ENCODE assay signal across 8 cellular contexts in the genomic region with DNA sequence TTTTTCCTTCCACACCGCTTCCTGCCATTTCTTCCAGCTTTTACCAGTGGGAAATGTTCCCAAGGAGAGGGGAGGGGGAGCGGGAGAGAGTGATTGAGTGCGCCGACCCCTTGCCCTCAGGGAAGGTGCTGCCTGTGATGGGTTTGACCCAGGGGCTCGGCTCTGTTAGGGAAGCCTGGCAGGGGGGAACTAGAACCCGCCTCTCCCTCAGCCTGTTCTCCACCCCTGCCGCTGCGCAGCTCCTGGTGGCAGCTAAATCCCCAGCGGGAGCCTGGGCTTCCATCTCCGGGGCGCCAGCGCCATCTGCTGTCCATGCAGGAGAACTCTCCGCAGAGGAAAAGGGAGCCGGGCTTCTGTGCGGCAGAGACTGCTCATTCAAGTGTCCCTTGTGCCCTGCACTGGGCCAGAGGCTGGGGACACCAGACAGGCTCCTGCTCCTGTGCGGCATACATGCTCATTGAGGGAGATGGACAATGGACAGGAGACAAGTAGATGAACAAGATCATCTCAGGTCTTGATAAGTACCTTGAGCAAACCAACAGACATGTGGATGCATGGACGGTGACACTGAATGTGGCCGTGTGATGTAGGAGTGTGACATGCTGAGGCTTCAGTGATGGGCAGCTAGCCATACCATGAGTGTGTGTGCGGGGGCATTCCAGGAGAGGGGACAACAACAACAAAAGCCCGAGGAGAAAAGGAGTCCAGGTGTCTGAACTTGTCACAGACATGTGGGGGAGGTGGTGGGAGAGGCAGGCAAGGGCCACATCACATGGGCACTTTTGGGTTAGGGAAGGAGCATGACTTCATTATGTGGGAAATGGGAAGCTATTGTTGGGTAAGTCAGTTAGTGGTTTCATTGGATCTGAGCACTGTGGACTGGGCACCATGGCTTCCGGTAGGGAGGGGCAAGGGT. TPM values are rescaled to one million over a fixed set of nuclear protein-coding genes. Genes with fewer than 3 reads are reported as not detected.
DNase-seq lines count a peak whose midpoint lies in the region; ATAC-seq and TF ChIP-seq lines count a peak whose summit lies in the region.

No MANE protein-coding gene starts in this region.

- DNase-seq in CD4-positive, alpha-beta memory T cell = peak; percentile 79 to 84 (median 81)
- DNase-seq in NCI-H82 (lab: John Stamatoyannopoulos, UW) (peak; percentile 96), dorsolateral prefrontal cortex (peak; percentile 64 to 92 (median 84)), lung (ENCODE audit: low spot score) (peak; percentile 88)
- peak; percentile 88 for DNase-seq in activated CD4-positive, alpha-beta memory T cell treated with anti-CD3 and anti-CD28 coated beads for 36 hours
- DNase-seq in stimulated activated CD8-positive, alpha-beta memory T cell treated with anti-CD3 and anti-CD28 coated beads, Interleukin-12 subunit alpha, Interleukin-12 subunit beta, amount 100 ng/mL, for 24 hours (ENCODE audit: extremely low read depth) = peak; percentile 52

- H3K36me3 ChIP-seq in CD4-positive, alpha-beta memory T cell (ENCODE audit: insufficient read depth, low read length) = no peaks in the 10 kb centered on the region
- no peaks in the 10 kb centered on the region for H3K36me3 ChIP-seq in lung (ENCODE audit: control insufficient read depth in 2 of 2, insufficient read depth in 2 of 2, low read length in 2 of 2)

- no peak overlapping the region for H3K4me3 Mint-ChIP-seq in CD4-positive, alpha-beta memory T cell
- H3K4me3 Mint-ChIP-seq in activated CD4-positive, alpha-beta memory T cell treated with anti-CD3 and anti-CD28 coated beads for 36 hours = no peak overlapping the region

- peaks cover 26% of the 10 kb centered on the region for H3K27me3 ChIP-seq in CD4-positive, alpha-beta memory T cell (ENCODE audit: insufficient read depth, low read length)
- peaks cover 0 to 52% (median 6%) of the 10 kb centered on the region in 45 donors for H3K27me3 ChIP-seq in dorsolateral prefrontal cortex
- H3K27me3 ChIP-seq in lung (ENCODE audit: control insufficient read depth, insufficient read depth) = no peaks in the 10 kb centered on the region

- peak; percentile 93 for ATAC-seq in GM19438 (IDR thresholded peaks at IDR 0.05; ENCODE audit: low read depth, unreplicated experiment)
- ATAC-seq in HG03520 (IDR thresholded peaks at IDR 0.05; ENCODE audit: unreplicated experiment) = peak; percentile 84
- peak; percentile 93 for ATAC-seq in lung (ENCODE audit: insufficient read depth, low FRiP score)

- H3K27ac ChIP-seq in CD4-positive, alpha-beta memory T cell (ENCODE audit: low read depth, low read length) = no peak overlapping the region
- peak overlapping the region in 10 of 59 donors; percentile 9 to 71 (median 52) for H3K27ac ChIP-seq in dorsolateral prefrontal cortex
- no peak overlapping the region for H3K27ac ChIP-seq in lung (ENCODE audit: low read depth in 1 of 2, low read length in 1 of 2)

- no peak overlapping the region for H3K4me3 ChIP-seq in CD4-positive, alpha-beta memory T cell (ENCODE audit: low read length in 2 of 2)
- H3K4me3 ChIP-seq in dorsolateral prefrontal cortex = peak overlapping the region in 53 of 59 donors; percentile 13 to 63 (median 41)
- no peak overlapping the region for H3K4me3 ChIP-seq in lung

- H3K9me3 Mint-ChIP-seq in CD4-positive, alpha-beta memory T cell = no peaks in the 10 kb centered on the region
- H3K9me3 Mint-ChIP-seq in activated CD4-positive, alpha-beta memory T cell treated with anti-CD3 and anti-CD28 coated beads for 36 hours = no peaks in the 10 kb centered on the region

- no peaks in the 10 kb centered on the region for H3K9me3 ChIP-seq in CD4-positive, alpha-beta memory T cell (ENCODE audit: control insufficient read depth in 1 of 2, low read length in 2 of 2)
- H3K9me3 ChIP-seq in lung (ENCODE audit: control insufficient read depth in 2 of 2, insufficient read depth in 1 of 2, low read length in 1 of 2) = no peaks in the 10 kb centered on the region

- peaks cover 0 to 7% (median 0%) of the 10 kb centered on the region in 4 donors for H3K4me1 Mint-ChIP-seq in CD4-positive, alpha-beta memory T cell
- H3K4me1 Mint-ChIP-seq in activated CD4-positive, alpha-beta memory T cell treated with anti-CD3 and anti-CD28 coated beads for 36 hours (ENCODE audit: low read depth) = no peaks in the 10 kb centered on the region

- H3K4me1 ChIP-seq in CD4-positive, alpha-beta memory T cell (ENCODE audit: insufficient read depth, low read length) = no peaks in the 10 kb centered on the region
- H3K4me1 ChIP-seq in lung (ENCODE audit: control insufficient read depth in 2 of 2, insufficient read depth in 2 of 2, low read length in 2 of 2) = no peaks in the 10 kb centered on the region

- POLR2A ChIA-PET in CD4-positive, alpha-beta memory T cell (lab: Charles Lee; ENCODE audit: partially characterized antibody) = interaction anchor here (0.5 to 1.3 kb wide), 7 partner anchors 17 to 365 kb away, joined by 3 to 5 read pairs (median 3); a partner anchor contains a TSS
- POLR2A ChIA-PET in activated CD4-positive, alpha-beta memory T cell treated with anti-CD3 and anti-CD28 coated beads for 36 hours (lab: Charles Lee) = interaction anchor here (0.6 to 1.4 kb wide), 3 partner anchors 14 to 127 kb away, joined by 3 to 5 read pairs (median 4); a partner anchor contains a TSS

- peaks cover 53 to 66% of the 10 kb centered on the region in 2 donors for H3K27me3 Mint-ChIP-seq in CD4-positive, alpha-beta memory T cell
- peaks cover 55% of the 10 kb centered on the region for H3K27me3 Mint-ChIP-seq in activated CD4-positive, alpha-beta memory T cell treated with anti-CD3 and anti-CD28 coated beads for 36 hours

- TF ChIP-seq CTCF in dorsolateral prefrontal cortex (IDR thresholded peaks at IDR 0.05 in 54 of 56, conservative IDR thresholded peaks at IDR 0.05 in 2 of 56; ENCODE audit: low read depth in 1 of 56, partially characterized antibody in 56 of 56) = peak; percentile 89 to 100 (median 98)
- TF ChIP-seq CTCF in lung (IDR thresholded peaks at IDR 0.05; ENCODE audit: control extremely low read depth, extremely low read depth) = peak; percentile 96

- CTCF ChIA-PET in CD4-positive, alpha-beta memory T cell (lab: Charles Lee; ENCODE audit: partially characterized antibody) = interaction anchor here (0.7 to 6.5 kb wide), 32 partner anchors 10 to 550 kb away, joined by 3 to 160 read pairs (median 7); a partner anchor contains a TSS
- CTCF ChIA-PET in activated CD4-positive, alpha-beta memory T cell treated with anti-CD3 and anti-CD28 coated beads for 36 hours (lab: Charles Lee) = interaction anchor here (0.6 to 14.4 kb wide), 45 partner anchors 9 to 1489 kb away, joined by 3 to 277 read pairs (median 5); a partner anchor contains a TSS

- WGBS in lung, 2 donors = 15% methylated on average over 21 of the region's 21 CpGs

- no peaks in the 10 kb centered on the region for H3K36me3 Mint-ChIP-seq in CD4-positive, alpha-beta memory T cell
- no peaks in the 10 kb centered on the region for H3K36me3 Mint-ChIP-seq in activated CD4-positive, alpha-beta memory T cell treated with anti-CD3 and anti-CD28 coated beads for 36 hours

- H3K27ac Mint-ChIP-seq in CD4-positive, alpha-beta memory T cell = peak overlapping the region in 1 of 7 donors; percentile 41
- H3K27ac Mint-ChIP-seq in activated CD4-positive, alpha-beta memory T cell treated with anti-CD3 and anti-CD28 coated beads for 36 hours = no peak overlapping the region

- intact Hi-C loops in CD4-positive, alpha-beta memory T cell (cut with micrococcal nuclease) = loop anchor here (1.0 kb wide), 6 partner anchors 20 to 370 kb away; a partner anchor contains a TSS
- intact Hi-C loops in activated CD4-positive, alpha-beta memory T cell treated with anti-CD3 and anti-CD28 coated beads for 36 hours (cut with micrococcal nuclease) = loop anchor here (1.0 kb wide), 4 partner anchors 32 to 127 kb away; a partner anchor contains a TSS
- intact Hi-C loops in dorsolateral prefrontal cortex (cut with DNase I) = loop anchor here (2.0 to 10.0 kb wide), 5 partner anchors 33 to 366 kb away; a partner anchor contains a TSS

RNA-seq across cellular contexts. Expression of a gene that starts 13.3 kb away (rescaled TPM):
- total RNA-seq in CD4-positive, alpha-beta memory T cell = 1 to 10 TPM; 7.7 to 8.5 TPM
- 1 to 10 TPM; 7.5 to 8.1 TPM for polyA plus RNA-seq in CD4-positive, alpha-beta memory T cell
- total RNA-seq in activated CD4-positive, alpha-beta memory T cell treated with anti-CD3 and anti-CD28 coated beads for 36 hours = 10 to 100 TPM; 19.9 to 21.0 TPM
- total RNA-seq in dorsolateral prefrontal cortex (10 to 100 TPM; 28.8 to 59.4 (median 41.7) TPM), lung (10 to 100 TPM; 42.7 to 89.6 TPM)
- 10 to 100 TPM; 44.6 to 71.6 TPM for polyA plus RNA-seq in lung

RNA-seq across cellular contexts. Expression of a gene that starts 13.5 kb away (rescaled TPM):
- under 1 TPM; 0.67 to 0.76 TPM for total RNA-seq in CD4-positive, alpha-beta memory T cell
- polyA plus RNA-seq in CD4-positive, alpha-beta memory T cell = not detected
- 1 to 10 TPM; 2.6 to 4.4 TPM for total RNA-seq in activated CD4-positive, alpha-beta memory T cell treated with anti-CD3 and anti-CD28 coated beads for 36 hours
- total RNA-seq in dorsolateral prefrontal cortex (10 to 100 TPM in 116 of 120 experiments, 1 to 10 TPM in 4; 8.5 to 24.9 (median 16.0) TPM), lung (1 to 10 TPM; 1.3 to 7.1 TPM)
- polyA plus RNA-seq in lung = 1 to 10 TPM; 3.9 to 4.7 TPM

RNA-seq across cellular contexts. Expression of a gene that starts 16.0 kb away (rescaled TPM):
- total RNA-seq in CD4-positive, alpha-beta memory T cell = under 1 TPM; 0.09 to 0.22 TPM
- not detected for polyA plus RNA-seq in CD4-positive, alpha-beta memory T cell
- total RNA-seq in activated CD4-positive, alpha-beta memory T cell treated with anti-CD3 and anti-CD28 coated beads for 36 hours = under 1 TPM in 1 of 2 experiments, not detected in 1; 0.07 TPM
- total RNA-seq in dorsolateral prefrontal cortex (10 to 100 TPM in 7 of 120 experiments, 1 to 10 TPM in 113; 2.8 to 14.2 (median 6.5) TPM), lung (under 1 TPM; 0.26 to 0.43 TPM)
- under 1 TPM; 0.02 TPM for polyA plus RNA-seq in lung

RNA-seq across cellular contexts. Expression of a gene that starts 31.6 kb away (rescaled TPM):
- total RNA-seq in CD4-positive, alpha-beta memory T cell = 10 to 100 TPM; 45.2 to 48.3 TPM
- polyA plus RNA-seq in CD4-positive, alpha-beta memory T cell = 10 to 100 TPM; 30.4 to 31.0 TPM
- total RNA-seq in activated CD4-positive, alpha-beta memory T cell treated with anti-CD3 and anti-CD28 coated beads for 36 hours = 10 to 100 TPM; 37.1 to 37.4 TPM
- total RNA-seq in dorsolateral prefrontal cortex (10 to 100 TPM; 13.8 to 39.8 (median 21.0) TPM), lung (10 to 100 TPM; 18.8 to 48.9 TPM)
- polyA plus RNA-seq in lung = 10 to 100 TPM; 30.7 to 46.6 TPM

RNA-seq across cellular contexts. Expression of a gene that starts 41.0 kb away (rescaled TPM):
- under 1 TPM in 1 of 2 experiments, not detected in 1; 0.09 TPM for total RNA-seq in CD4-positive, alpha-beta memory T cell
- polyA plus RNA-seq in CD4-positive, alpha-beta memory T cell = not detected
- total RNA-seq in activated CD4-positive, alpha-beta memory T cell treated with anti-CD3 and anti-CD28 coated beads for 36 hours = under 1 TPM; 0.83 to 0.94 TPM
- total RNA-seq in dorsolateral prefrontal cortex (100 to 1,000 TPM in 54 of 120 experiments, 10 to 100 TPM in 66; 54.9 to 144 (median 98.1) TPM), lung (10 to 100 TPM; 69.6 to 75.2 TPM)
- polyA plus RNA-seq in lung = 10 to 100 TPM; 34.0 to 58.4 TPM

Comparison
In these comparisons a context has a peak if more than half of its experiments do, and no peak if none do; other contexts are left out.
1. H3K4me3 ChIP-seq: peak in dorsolateral prefrontal cortex (53 of 59); none in CD4-positive, alpha-beta memory T cell (0 of 2) and lung (single experiment).
2. Peak in every context shown above with its lines, with median percentiles within 50 percentile points of each other: DNase-seq and ATAC-seq.